In the genomic region with DNA sequence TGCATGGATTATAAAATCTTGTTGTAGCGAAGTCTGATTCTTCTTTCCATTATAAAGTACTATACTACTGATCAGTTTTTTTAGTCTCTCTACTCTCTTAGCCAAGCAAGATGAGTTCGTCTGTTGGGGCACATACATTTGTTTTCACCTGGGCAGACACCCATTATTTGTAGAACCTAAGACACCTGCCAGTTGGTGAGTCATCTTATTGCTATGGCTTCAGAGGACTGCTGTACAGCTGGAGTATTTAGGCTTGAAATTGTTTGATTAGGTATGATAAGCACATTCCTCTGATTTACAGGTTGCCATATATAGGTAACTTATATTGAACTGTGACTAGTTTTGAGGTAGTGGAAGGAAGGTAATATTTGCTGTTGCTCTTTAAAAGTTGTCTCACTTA, we compare ENCODE assay signal across 13 cellular contexts. TPM values are rescaled to one million over a fixed set of nuclear protein-coding genes. Genes with fewer than 3 reads are reported as not detected.
DNase-seq lines count a peak whose midpoint lies in the region; FAIRE-seq and TF ChIP-seq lines count a peak whose summit lies in the region.
"Had no signal": no experiment of that assay in that cellular context is flagged by ENCODE, and none has a peak within 500 bp of the region (broad histone marks: within the 10 kb centered on the region; RNA-seq: fewer than 3 reads in every experiment).

No MANE protein-coding gene starts in this region.

- H3K9ac ChIP-seq in kidney (ENCODE audit: low read length in 2 of 2), result no peak overlapping the region

- peaks cover 0 to 2% of the 10 kb centered on the region in 2 donors for H3K4me1 ChIP-seq in small intestine (ENCODE audit: control insufficient read depth in 2 of 2, insufficient read depth in 1 of 2, low read depth in 1 of 2, low read length in 1 of 2)
- peaks cover 0 to 73% (median 8%) of the 10 kb centered on the region in 6 donors for H3K4me1 ChIP-seq in spleen
- H3K4me1 ChIP-seq in kidney (ENCODE audit: control insufficient read depth in 1 of 2, insufficient read depth in 1 of 2, low read depth in 1 of 2, low read length in 2 of 2), result no peaks in the 10 kb centered on the region

- H3K4me3 ChIP-seq in small intestine (ENCODE audit: low read depth in 1 of 2, low read length in 2 of 2) (no peak overlapping the region), spleen (no peak overlapping the region), kidney (ENCODE audit: low read length in 2 of 2) (no peak overlapping the region)
- H3K4me3 ChIP-seq: esophagus squamous epithelium had no signal

- TF ChIP-seq CTCF in spleen (IDR thresholded peaks at IDR 0.05 in 8 of 11, conservative IDR thresholded peaks at IDR 0.05 in 3 of 11) (no peak), kidney (IDR thresholded peaks at IDR 0.05; ENCODE audit: borderline replicate concordance, extremely low read depth, insufficient read depth) (no peak)

- no peaks in the 10 kb centered on the region for H3K9me3 ChIP-seq in small intestine (ENCODE audit: control insufficient read depth, low read depth)
- no peaks in the 10 kb centered on the region for H3K9me3 ChIP-seq in spleen
- H3K9me3 ChIP-seq in kidney (ENCODE audit: control insufficient read depth in 1 of 2, low read length in 2 of 2), result no peaks in the 10 kb centered on the region
- H3K9me3 ChIP-seq: esophagus squamous epithelium had no signal

- H3K27ac ChIP-seq in small intestine (ENCODE audit: low read depth in 1 of 2, low read length in 1 of 2), result no peak overlapping the region
- H3K27ac ChIP-seq in spleen, result no peak overlapping the region
- no peak overlapping the region for H3K27ac ChIP-seq in kidney (ENCODE audit: low read depth in 2 of 2, low read length in 2 of 2)
- H3K27ac ChIP-seq: esophagus squamous epithelium had no signal

- intact Hi-C loops in spleen (cut with DNase I; ENCODE audit: low total_unique reads), result no loop called here
- intact Hi-C loops in kidney (cut with DNase I), result no loop called here

- DNase-seq in SIG-M5 treated with dmso at 0.1 percent for 504 hours (lab: John Stamatoyannopoulos, UW; ENCODE audit: unreplicated experiment), result peak; percentile 41
- no peak for DNase-seq in SIG-M5 (lab: John Stamatoyannopoulos, UW)
- DNase-seq in NCI-H69 (lab: John Stamatoyannopoulos, UW), result peak; percentile 44
- DNase-seq in dermis blood vessel endothelial cell, result peak; percentile 8
- peak; percentile 54 for DNase-seq in small intestine
- DNase-seq in GM19238 (ENCODE audit: insufficient read length, low spot score), result no peak
- DNase-seq in spleen, result no peak
- no peak for DNase-seq in kidney
- DNase-seq: cerebellar nuclear complex, esophagus squamous epithelium, Kasumi-1, NCI-H510A treated with DMSO at 0.1 percent for 48 hours had no signal

- no peaks in the 10 kb centered on the region for H3K27me3 ChIP-seq in small intestine (ENCODE audit: control insufficient read depth in 2 of 2, insufficient read depth in 2 of 2, low read length in 2 of 2)
- H3K27me3 ChIP-seq in spleen (replicated peaks in 1 of 7), result no peaks in the 10 kb centered on the region
- H3K27me3 ChIP-seq: esophagus squamous epithelium had no signal

- 49 to 74% (median 56%) methylated on average over 2 of the region's 2 CpGs for WGBS in small intestine, 3 donors
- WGBS in spleen, 5 donors, result 88 to 95% (median 91%) methylated on average over 2 of the region's 2 CpGs

- FAIRE-seq in small intestine (lab: Jason Lieb, UNC) (no peak), kidney (lab: Jason Lieb, UNC) (no peak)
- FAIRE-seq: D721Med had no signal

- H3K36me3 ChIP-seq in small intestine (ENCODE audit: control insufficient read depth in 2 of 2, insufficient read depth in 2 of 2, low read length in 2 of 2), result peaks cover 0 to 1% of the 10 kb centered on the region in 2 donors
- H3K36me3 ChIP-seq in spleen, result peaks cover 0 to 71% (median 19%) of the 10 kb centered on the region in 6 donors
- no peaks in the 10 kb centered on the region for H3K36me3 ChIP-seq in kidney (ENCODE audit: control insufficient read depth in 1 of 2, insufficient read depth in 2 of 2, low read length in 2 of 2)

- no peak for TF ChIP-seq POLR2A in spleen (IDR thresholded peaks at IDR 0.05)

RNA-seq across cellular contexts. Expression of gene RBM15, which starts 17.2 kb away (rescaled TPM):
- total RNA-seq in dermis blood vessel endothelial cell, result 43.1 and 43.3 TPM in 2 replicates
- 1 to 10 TPM; 1.6 to 5.3 (median 2.2) TPM for polyA plus RNA-seq in small intestine
- 10 to 100 TPM; 36.7 to 63.7 (median 45.6) TPM for total RNA-seq in spleen
- 1 to 10 TPM; 3.6 to 8.0 (median 4.1) TPM for polyA plus RNA-seq in spleen
- 27.8 TPM for total RNA-seq in kidney
- polyA plus RNA-seq in kidney (ENCODE audit: insufficient read depth, low read depth, low replicate concordance), result 2.2 TPM

RNA-seq across cellular contexts. Expression of gene SLC16A4, which starts 34.4 kb away (rescaled TPM):
- total RNA-seq in dermis blood vessel endothelial cell, result 1.4 and 1.7 TPM in 2 replicates
- polyA plus RNA-seq in small intestine, result 1 to 10 TPM; 5.4 to 7.8 (median 6.0) TPM
- 1 to 10 TPM; 2.0 to 6.9 (median 5.4) TPM for total RNA-seq in spleen
- polyA plus RNA-seq in spleen, result 1 to 10 TPM; 1.5 to 3.3 (median 2.7) TPM
- total RNA-seq in kidney, result 53.1 TPM
- 51.8 TPM for polyA plus RNA-seq in kidney (ENCODE audit: insufficient read depth, low read depth, low replicate concordance)

RNA-seq across cellular contexts. Expression of gene LAMTOR5, which starts 51.1 kb away (rescaled TPM):
- total RNA-seq in dermis blood vessel endothelial cell (24.6 and 61.4 TPM in 2 replicates), spleen (100 to 1,000 TPM in 1 of 7 donors, 10 to 100 TPM in 6; 49.6 to 115 (median 83.3) TPM), kidney (183 TPM)
- polyA plus RNA-seq in small intestine (100 to 1,000 TPM; 288 to 345 (median 323) TPM), spleen (100 to 1,000 TPM; 261 to 340 (median 296) TPM), kidney (ENCODE audit: insufficient read depth, low read depth, low replicate concordance) (600 TPM)

Comparison
In these comparisons a context has a peak if more than half of its experiments do, and no peak if none do; other contexts are left out.
1. DNase-seq: peak in SIG-M5 treated with dmso at 0.1 percent for 504 hours (single experiment), NCI-H69 (single experiment), dermis blood vessel endothelial cell (single experiment) and small intestine (single experiment); none in SIG-M5 (single experiment), GM19238 (single experiment), spleen (single experiment) and kidney (single experiment).